ENCODE assay signal across 2 cellular contexts in genomic region chr4:3520276-3520675, GRCh38.
A peak's percentile ranks its signal among the peaks of the same experiment; 100 is the strongest.
TF ChIP-seq lines count a peak whose summit lies in the region.

No MANE protein-coding gene starts in this region.

TF ChIP-seq in HepG2, 621 proteins besides CTCF, POLR2A, EP300 and RAD21:
- no peak for TF ChIP-seq ZNF619 (CRISPR knock-in tag; IDR thresholded peaks at IDR 0.05)
- no peak for TF ChIP-seq GZF1 (CRISPR knock-in tag; IDR thresholded peaks at IDR 0.05)
- no peak for TF ChIP-seq KDM1A (CRISPR knock-in tag; IDR thresholded peaks at IDR 0.05)
- no peak for TF ChIP-seq BRF2 (CRISPR knock-in tag; IDR thresholded peaks at IDR 0.05)
- TF ChIP-seq MIER3 (CRISPR knock-in tag; IDR thresholded peaks at IDR 0.05; ENCODE audit: borderline replicate concordance): no peak

TF ChIP-seq in K562, 482 proteins besides CTCF, POLR2A, EP300 and RAD21:
- TF ChIP-seq RBFOX2 (IDR thresholded peaks at IDR 0.05; ENCODE audit: low read depth, low read length): 0 out of 2 replicates have a peak, but pooled peaks have one; percentile 4
- TF ChIP-seq RBM22 (IDR thresholded peaks at IDR 0.05; ENCODE audit: low read depth, low read length, poor library complexity, severe bottlenecking): no peak
- no peak for TF ChIP-seq IRF2 (CRISPR knock-in tag; IDR thresholded peaks at IDR 0.05)
- no peak for TF ChIP-seq DDX20 (tag; IDR thresholded peaks at IDR 0.05; ENCODE audit: low read depth)
